Comparison of ENCODE assay signal across 1 cellular context in the genomic region with DNA sequence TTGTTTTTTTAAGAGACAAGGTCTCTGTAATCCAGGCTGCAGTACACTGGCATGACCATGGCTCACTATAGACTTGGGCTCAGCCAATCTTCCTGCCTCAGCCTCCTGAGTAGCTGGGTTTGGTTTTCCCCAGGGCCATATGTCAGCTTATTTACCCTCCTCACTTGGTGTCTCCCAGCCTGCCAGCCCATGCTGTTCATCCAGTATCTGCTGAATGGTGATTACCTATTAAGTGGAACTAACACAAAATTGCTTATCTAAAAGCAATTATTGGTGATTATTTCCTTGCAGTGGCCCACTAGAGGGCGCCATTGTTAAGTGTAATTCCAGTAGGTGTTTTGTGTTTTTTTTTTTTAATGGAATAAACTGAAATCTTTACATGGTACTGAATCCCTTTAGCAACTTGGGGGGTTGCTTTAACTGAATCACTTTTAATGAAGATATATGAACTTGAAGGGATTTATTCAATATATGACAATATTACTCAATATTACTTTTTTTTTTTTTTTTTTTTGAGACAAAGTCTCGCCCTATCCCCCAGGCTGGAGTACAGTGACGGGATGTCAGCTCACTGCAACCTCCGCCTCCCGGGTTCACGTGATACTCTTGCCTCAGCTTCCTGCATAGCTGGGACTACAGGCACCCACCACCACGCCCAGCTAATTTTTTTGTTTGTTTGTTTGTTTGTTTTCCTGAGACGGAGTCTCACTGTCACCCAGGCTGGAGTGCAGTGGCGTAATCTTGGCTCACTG.
TF ChIP-seq lines count a peak whose summit lies in the region.

No MANE protein-coding gene starts in this region.

TF ChIP-seq in HepG2, 621 proteins besides CTCF, POLR2A, EP300 and RAD21 (continued from another document):
- TF ChIP-seq, protein P1, sequence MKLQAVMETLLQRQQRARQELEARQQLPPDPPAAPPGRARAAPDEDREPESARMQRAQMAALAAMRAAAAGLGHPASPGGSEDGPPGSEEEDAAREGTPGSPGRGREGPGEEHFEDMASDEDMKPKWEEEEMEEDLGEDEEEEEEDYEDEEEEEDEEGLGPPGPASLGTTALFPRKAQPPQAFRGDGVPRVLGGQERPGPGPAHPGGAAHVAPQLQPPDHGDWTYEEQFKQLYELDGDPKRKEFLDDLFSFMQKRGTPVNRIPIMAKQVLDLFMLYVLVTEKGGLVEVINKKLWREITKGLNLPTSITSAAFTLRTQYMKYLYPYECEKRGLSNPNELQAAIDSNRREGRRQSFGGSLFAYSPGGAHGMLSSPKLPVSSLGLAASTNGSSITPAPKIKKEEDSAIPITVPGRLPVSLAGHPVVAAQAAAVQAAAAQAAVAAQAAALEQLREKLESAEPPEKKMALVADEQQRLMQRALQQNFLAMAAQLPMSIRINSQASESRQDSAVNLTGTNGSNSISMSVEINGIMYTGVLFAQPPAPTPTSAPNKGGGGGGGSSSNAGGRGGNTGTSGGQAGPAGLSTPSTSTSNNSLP (IDR thresholded peaks at IDR 0.05; ENCODE audit: low read depth, low read length), result peak; percentile 69; the same call in 1 of the 2 replicates
- TF ChIP-seq, protein P2, sequence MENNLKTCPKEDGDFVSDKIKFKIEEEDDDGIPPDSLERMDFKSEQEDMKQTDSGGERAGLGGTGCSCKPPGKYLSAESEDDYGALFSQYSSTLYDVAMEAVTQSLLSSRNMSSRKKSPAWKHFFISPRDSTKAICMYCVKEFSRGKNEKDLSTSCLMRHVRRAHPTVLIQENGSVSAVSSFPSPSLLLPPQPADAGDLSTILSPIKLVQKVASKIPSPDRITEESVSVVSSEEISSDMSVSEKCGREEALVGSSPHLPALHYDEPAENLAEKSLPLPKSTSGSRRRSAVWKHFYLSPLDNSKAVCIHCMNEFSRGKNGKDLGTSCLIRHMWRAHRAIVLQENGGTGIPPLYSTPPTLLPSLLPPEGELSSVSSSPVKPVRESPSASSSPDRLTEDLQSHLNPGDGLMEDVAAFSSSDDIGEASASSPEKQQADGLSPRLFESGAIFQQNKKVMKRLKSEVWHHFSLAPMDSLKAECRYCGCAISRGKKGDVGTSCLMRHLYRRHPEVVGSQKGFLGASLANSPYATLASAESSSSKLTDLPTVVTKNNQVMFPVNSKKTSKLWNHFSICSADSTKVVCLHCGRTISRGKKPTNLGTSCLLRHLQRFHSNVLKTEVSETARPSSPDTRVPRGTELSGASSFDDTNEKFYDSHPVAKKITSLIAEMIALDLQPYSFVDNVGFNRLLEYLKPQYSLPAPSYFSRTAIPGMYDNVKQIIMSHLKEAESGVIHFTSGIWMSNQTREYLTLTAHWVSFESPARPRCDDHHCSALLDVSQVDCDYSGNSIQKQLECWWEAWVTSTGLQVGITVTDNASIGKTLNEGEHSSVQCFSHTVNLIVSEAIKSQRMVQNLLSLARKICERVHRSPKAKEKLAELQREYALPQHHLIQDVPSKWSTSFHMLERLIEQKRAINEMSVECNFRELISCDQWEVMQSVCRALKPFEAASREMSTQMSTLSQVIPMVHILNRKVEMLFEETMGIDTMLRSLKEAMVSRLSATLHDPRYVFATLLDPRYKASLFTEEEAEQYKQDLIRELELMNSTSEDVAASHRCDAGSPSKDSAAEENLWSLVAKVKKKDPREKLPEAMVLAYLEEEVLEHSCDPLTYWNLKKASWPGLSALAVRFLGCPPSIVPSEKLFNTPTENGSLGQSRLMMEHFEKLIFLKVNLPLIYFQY (CRISPR knock-in tag; IDR thresholded peaks at IDR 0.05; ENCODE audit: borderline replicate concordance), result no peak
- TF ChIP-seq, protein P3, sequence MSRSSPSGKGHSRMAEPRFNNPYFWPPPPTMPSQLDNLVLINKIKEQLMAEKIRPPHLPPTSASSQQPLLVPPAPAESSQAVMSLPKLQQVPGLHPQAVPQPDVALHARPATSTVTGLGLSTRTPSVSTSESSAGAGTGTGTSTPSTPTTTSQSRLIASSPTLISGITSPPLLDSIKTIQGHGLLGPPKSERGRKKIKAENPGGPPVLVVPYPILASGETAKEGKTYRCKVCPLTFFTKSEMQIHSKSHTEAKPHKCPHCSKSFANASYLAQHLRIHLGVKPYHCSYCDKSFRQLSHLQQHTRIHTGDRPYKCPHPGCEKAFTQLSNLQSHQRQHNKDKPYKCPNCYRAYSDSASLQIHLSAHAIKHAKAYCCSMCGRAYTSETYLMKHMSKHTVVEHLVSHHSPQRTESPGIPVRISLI (CRISPR knock-in tag; IDR thresholded peaks at IDR 0.05; ENCODE audit: borderline replicate concordance), result peak; percentile 88
- TF ChIP-seq STAG1 (CRISPR knock-in tag; IDR thresholded peaks at IDR 0.05) (peak; percentile 69), SMC3 (IDR thresholded peaks at IDR 0.05; ENCODE audit: low read length) (peak; percentile 53; the same call in 1 of the 2 replicates)
